Comparison of ENCODE assay signal across 23 cellular contexts in the genomic region with DNA sequence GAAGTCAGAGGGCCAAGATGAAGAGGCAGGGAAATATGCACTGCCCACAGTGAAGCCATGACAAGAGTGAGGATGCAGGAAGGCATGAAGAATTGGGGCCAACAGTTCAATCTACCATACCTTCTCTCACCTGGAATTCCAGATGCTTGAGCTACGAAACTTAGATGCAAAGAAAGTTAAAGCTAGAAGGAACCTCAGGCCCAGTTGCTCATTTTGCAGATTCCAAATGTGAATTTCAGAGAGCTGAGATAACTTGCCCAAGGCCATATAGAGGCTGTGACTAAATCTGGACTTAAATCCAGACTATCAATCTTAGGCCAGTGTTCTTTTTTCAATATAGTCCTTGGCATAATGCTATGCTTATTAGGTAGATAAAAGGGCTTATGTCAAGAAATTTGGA.
A peak's percentile ranks its signal among the peaks of the same experiment; 100 is the strongest.
DNase-seq lines count a peak whose midpoint lies in the region; ATAC-seq, FAIRE-seq and TF ChIP-seq lines count a peak whose summit lies in the region.
"Had no signal": no experiment of that assay in that cellular context is flagged by ENCODE, and none has a peak within 500 bp of the region (broad histone marks: within the 10 kb centered on the region; RNA-seq: fewer than 3 reads in every experiment).

No MANE protein-coding gene starts in this region.

- no peak overlapping the region for H3K27ac Mint-ChIP-seq in activated naive CD8-positive, alpha-beta T cell treated with anti-CD3 and anti-CD28 coated beads, Interleukin-2, amount 50 U/mL, for 24 hours
- H3K27ac Mint-ChIP-seq: B cell; CD4-positive, alpha-beta T cell; CD8-positive, alpha-beta T cell had no signal

- no peaks in the 10 kb centered on the region for H3K36me3 ChIP-seq in bronchial epithelial cell (ENCODE audit: control insufficient read depth, insufficient read depth, low read length)
- H3K36me3 ChIP-seq in trophoblast cell (ENCODE audit: control insufficient read depth in 1 of 2, insufficient read depth in 2 of 2, low read length in 2 of 2) = peaks cover 0 to 2% of the 10 kb centered on the region in 2 experiments
- H3K36me3 ChIP-seq in ascending aorta = no peaks in the 10 kb centered on the region
- no peaks in the 10 kb centered on the region for H3K36me3 ChIP-seq in MM.1S (replicated peaks; ENCODE audit: insufficient read depth, low read length)
- H3K36me3 ChIP-seq: BLaER1 treated with 17β-estradiol and CSF1 and Interleukin-3, amounts not matched to agents 10 nM and 100 nM had no signal

- H3K9me3 ChIP-seq in trophoblast cell (ENCODE audit: insufficient read depth, low read depth, low read length) (no peaks in the 10 kb centered on the region), ascending aorta (no peaks in the 10 kb centered on the region), MM.1S (replicated peaks; ENCODE audit: insufficient read depth, low read length) (no peaks in the 10 kb centered on the region)
- H3K9me3 ChIP-seq: BLaER1 treated with 17β-estradiol and CSF1 and Interleukin-3, amounts not matched to agents 10 nM and 100 nM; Caco-2 had no signal

- H3K4me1 Mint-ChIP-seq in activated naive CD8-positive, alpha-beta T cell treated with anti-CD3 and anti-CD28 coated beads, Interleukin-2, amount 50 U/mL, for 24 hours = no peaks in the 10 kb centered on the region
- H3K4me1 Mint-ChIP-seq: B cell had no signal

- H3K9me2 ChIP-seq in MM.1S (replicated peaks; ENCODE audit: insufficient read depth, low read length) = no peaks in the 10 kb centered on the region

- H2BK12ac ChIP-seq in trophoblast cell (ENCODE audit: low read length) = no peak overlapping the region

- H3F3A ChIP-seq in MM.1S (ENCODE audit: insufficient read depth, low read length) = no peaks in the 10 kb centered on the region

- no peaks in the 10 kb centered on the region for H3K27me3 Mint-ChIP-seq in activated naive CD8-positive, alpha-beta T cell treated with anti-CD3 and anti-CD28 coated beads, Interleukin-2, amount 50 U/mL, for 24 hours

- H3K23ac ChIP-seq in trophoblast cell (ENCODE audit: low read length) = no peak overlapping the region

- H2BK120ac ChIP-seq in trophoblast cell (ENCODE audit: insufficient read depth, low read length, poor library complexity) = no peak overlapping the region

- H3K4me3 Mint-ChIP-seq in activated naive CD8-positive, alpha-beta T cell treated with anti-CD3 and anti-CD28 coated beads, Interleukin-2, amount 50 U/mL, for 24 hours = no peak overlapping the region
- H3K4me3 Mint-ChIP-seq: B cell; CD4-positive, alpha-beta T cell; CD8-positive, alpha-beta T cell had no signal

- H3K27ac ChIP-seq in trophoblast cell (ENCODE audit: low read depth, low read length) (no peak overlapping the region), ascending aorta (no peak overlapping the region), MM.1S (ENCODE audit: low read length) (no peak overlapping the region)
- H3K27ac ChIP-seq: BLaER1 treated with 17β-estradiol and CSF1 and Interleukin-3, amounts not matched to agents 10 nM and 100 nM; C4-2B had no signal

- H3K4me3 ChIP-seq in bronchial epithelial cell (ENCODE audit: low read depth, low read length) = no peak overlapping the region
- no peak overlapping the region for H3K4me3 ChIP-seq in trophoblast cell (ENCODE audit: low read depth, low read length)
- no peak overlapping the region for H3K4me3 ChIP-seq in ascending aorta
- no peak overlapping the region for H3K4me3 ChIP-seq in MM.1S (ENCODE audit: low read length)
- H3K4me3 ChIP-seq: BLaER1 treated with 17β-estradiol and CSF1 and Interleukin-3, amounts not matched to agents 10 nM and 100 nM had no signal

- DNase-seq in GM19239 (ENCODE audit: insufficient read length, low spot score) (no peak), RPMI7951 (ENCODE audit: low read depth) (peak; percentile 13), bronchial epithelial cell (ENCODE audit: low read depth) (peak; percentile 5), trophoblast cell (peak; percentile 65 to 86), ascending aorta (ENCODE audit: low spot score in 2 of 2) (no peak), MM.1S (no peak)
- DNase-seq in activated naive CD8-positive, alpha-beta T cell treated with anti-CD3 and anti-CD28 coated beads, Interleukin-2, amount 50 U/mL, for 24 hours = no peak
- DNase-seq: 8988T; AML-193; Caco-2; Calu3; CD4-positive, alpha-beta T cell; CD8-positive, alpha-beta T cell; DMS79 treated with DMSO at 0.1 percent for 48 hours; GF-D8 had no signal

- H3K79me2 ChIP-seq in trophoblast cell (ENCODE audit: control insufficient read depth, insufficient read depth, low read length, poor library complexity) = no peaks in the 10 kb centered on the region
- no peaks in the 10 kb centered on the region for H3K79me2 ChIP-seq in MM.1S (ENCODE audit: low read length)

- no peak overlapping the region for H4K8ac ChIP-seq in trophoblast cell (ENCODE audit: low read depth, low read length)

- H3K79me1 ChIP-seq in trophoblast cell (ENCODE audit: low read length) = no peaks in the 10 kb centered on the region

- no peak overlapping the region for H2AK5ac ChIP-seq in trophoblast cell (ENCODE audit: low read length)

- no peak overlapping the region for H4K12ac ChIP-seq in trophoblast cell (ENCODE audit: low read depth, low read length)

- WGBS in trophoblast cell (ENCODE audit: extremely low coverage, insufficient coverage, insufficient read length) = no CpG with 5 or more reads among the region's 1 CpG

- no peak overlapping the region for H4K91ac ChIP-seq in trophoblast cell (ENCODE audit: low read depth, low read length)

- TF ChIP-seq CTCF in bronchial epithelial cell (IDR thresholded peaks at IDR 0.05; ENCODE audit: insufficient read depth, low read length, severe bottlenecking) = no peak
- TF ChIP-seq CTCF in ascending aorta (IDR thresholded peaks at IDR 0.05) = no peak
- no peak for TF ChIP-seq CTCF in MM.1S (IDR thresholded peaks at IDR 0.05; ENCODE audit: low read length)

- no peaks in the 10 kb centered on the region for H3K36me3 Mint-ChIP-seq in activated naive CD8-positive, alpha-beta T cell treated with anti-CD3 and anti-CD28 coated beads, Interleukin-2, amount 50 U/mL, for 24 hours (ENCODE audit: low read depth)
- H3K36me3 Mint-ChIP-seq: CD8-positive, alpha-beta T cell had no signal

- H2BK5ac ChIP-seq in trophoblast cell (ENCODE audit: low read depth, low read length, poor library complexity) = no peak overlapping the region

- H3K4me1 ChIP-seq in trophoblast cell (ENCODE audit: control insufficient read depth in 1 of 2, insufficient read depth in 2 of 2, low read length in 2 of 2) (peaks cover 0 to 2% of the 10 kb centered on the region in 2 experiments), ascending aorta (no peaks in the 10 kb centered on the region), MM.1S (ENCODE audit: low read length) (no peaks in the 10 kb centered on the region)
- H3K4me1 ChIP-seq: Caco-2 had no signal

- H3K14ac ChIP-seq in trophoblast cell (ENCODE audit: low read length) = no peak overlapping the region

- H3K9ac ChIP-seq in trophoblast cell (ENCODE audit: low read length) (no peak overlapping the region), MM.1S (ENCODE audit: low read length) (no peak overlapping the region)
- H3K9ac ChIP-seq: BLaER1 treated with 17β-estradiol and CSF1 and Interleukin-3, amounts not matched to agents 10 nM and 100 nM had no signal

- no peak overlapping the region for H3K18ac ChIP-seq in trophoblast cell (ENCODE audit: low read length)

- no peaks in the 10 kb centered on the region for H3K9me3 Mint-ChIP-seq in activated naive CD8-positive, alpha-beta T cell treated with anti-CD3 and anti-CD28 coated beads, Interleukin-2, amount 50 U/mL, for 24 hours
- H3K9me3 Mint-ChIP-seq: CD4-positive, alpha-beta T cell; CD8-positive, alpha-beta T cell had no signal

- H2AFZ ChIP-seq in trophoblast cell (ENCODE audit: insufficient read depth, low read length, poor library complexity) = no peak overlapping the region
- no peak overlapping the region for H2AFZ ChIP-seq in MM.1S (ENCODE audit: low read length)

- H3K4ac ChIP-seq in trophoblast cell (ENCODE audit: low read depth, low read length) = no peak overlapping the region

- no peaks in the 10 kb centered on the region for H3K27me3 ChIP-seq in bronchial epithelial cell (ENCODE audit: control insufficient read depth, insufficient read depth, low read length)
- no peaks in the 10 kb centered on the region for H3K27me3 ChIP-seq in trophoblast cell (ENCODE audit: insufficient read depth, low read length)
- no peaks in the 10 kb centered on the region for H3K27me3 ChIP-seq in ascending aorta
- no peaks in the 10 kb centered on the region for H3K27me3 ChIP-seq in MM.1S (replicated peaks; ENCODE audit: insufficient read depth, low read length)
- H3K27me3 ChIP-seq: BLaER1 treated with 17β-estradiol and CSF1 and Interleukin-3, amounts not matched to agents 10 nM and 100 nM had no signal

- ATAC-seq in activated naive CD8-positive, alpha-beta T cell treated with anti-CD3 and anti-CD28 coated beads, Interleukin-2, amount 50 U/mL, for 24 hours = no peak
- no peak for ATAC-seq in GM18511 (IDR thresholded peaks at IDR 0.05; ENCODE audit: unreplicated experiment)
- ATAC-seq: CD8-positive, alpha-beta T cell had no signal

- H4K20me1 ChIP-seq in MM.1S (ENCODE audit: insufficient read depth, low read length) = no peaks in the 10 kb centered on the region
- H4K20me1 ChIP-seq: BLaER1 treated with 17β-estradiol and CSF1 and Interleukin-3, amounts not matched to agents 10 nM and 100 nM had no signal

- FAIRE-seq in GM19239 (lab: Jason Lieb, UNC) = peak; percentile 59
- no peak for FAIRE-seq in bronchial epithelial cell (lab: Jason Lieb, UNC)
- FAIRE-seq: A204.1, D721Med, G401.6, GM12891 had no signal

- intact Hi-C loops in ascending aorta (cut with DNase I) = no loop called here

- no peak overlapping the region for H3K4me2 ChIP-seq in trophoblast cell (ENCODE audit: low read length)
- no peak overlapping the region for H3K4me2 ChIP-seq in MM.1S (ENCODE audit: low read depth, low read length)
- H3K4me2 ChIP-seq: BLaER1 treated with 17β-estradiol and CSF1 and Interleukin-3, amounts not matched to agents 10 nM and 100 nM had no signal

Comparison
In these comparisons a context has a peak if more than half of its experiments do, and no peak if none do; other contexts are left out.
1. DNase-seq: peak in RPMI7951 (single experiment), bronchial epithelial cell (single experiment) and trophoblast cell (2 of 2); none in GM19239 (single experiment), ascending aorta (0 of 2), activated naive CD8-positive, alpha-beta T cell treated with anti-CD3 and anti-CD28 coated beads, Interleukin-2, amount 50 U/mL, for 24 hours (single experiment) and MM.1S (single experiment).